ENCODE assay signal across 8 cellular contexts in the genomic region with DNA sequence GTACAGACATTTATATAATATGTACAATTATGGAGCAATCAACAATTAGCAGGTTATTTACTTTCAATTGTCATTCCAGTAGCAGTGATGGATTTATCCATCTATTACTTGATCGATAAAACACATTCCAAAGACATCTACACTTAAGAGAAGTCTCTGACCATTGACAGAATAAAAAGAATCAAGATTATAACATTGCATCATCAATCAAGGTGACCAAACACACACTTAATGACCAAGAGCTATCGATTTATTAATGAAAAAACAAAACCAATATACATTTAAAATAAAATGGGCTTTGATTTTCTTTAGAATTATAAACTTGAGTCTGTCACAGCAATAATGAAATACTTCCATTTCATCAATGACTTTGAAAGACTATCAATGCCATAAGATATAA.
"Had no signal": no experiment of that assay in that cellular context is flagged by ENCODE, and none has a peak within 500 bp of the region (broad histone marks: within the 10 kb centered on the region; RNA-seq: fewer than 3 reads in every experiment).

No MANE protein-coding gene starts in this region.

- H3K4me2 ChIP-seq: KMS-11 had no signal

- H2AFZ ChIP-seq: GM23248 had no signal

- H3K27ac ChIP-seq: GM23248, KMS-11 had no signal

- FAIRE-seq: H54, HTR-8/SVneo had no signal

- DNase-seq: GOT3, H9, Karpas-422, KBM-7 had no signal

- H3K4me3 ChIP-seq: GM23248 had no signal

- H3K9ac ChIP-seq: GM23248, KMS-11 had no signal
